34 cellular contexts compared by ENCODE assay signal in genomic region chr6:117518870-117519269, GRCh38.
"Had no signal": no experiment of that assay in that cellular context is flagged by ENCODE, and none has a peak within 500 bp of the region (broad histone marks: within the 10 kb centered on the region; RNA-seq: fewer than 3 reads in every experiment).

No MANE protein-coding gene starts in this region.

- H3K27ac ChIP-seq: adrenal gland, body of pancreas, brain microvascular endothelial cell, breast epithelium, coronary artery, VCaP had no signal

- H3K4me3 ChIP-seq: adrenal gland, body of pancreas, breast epithelium, coronary artery had no signal

- DNase-seq: activated B cell treated with CpG ODN at 0.5 μM for 24 hours; activated CD4-positive, alpha-beta memory T cell treated with anti-CD3 and anti-CD28 coated beads for 36 hours; activated CD4-positive, alpha-beta T cell treated with anti-CD3 and anti-CD28 coated beads for 4 hours; activated CD4-positive, alpha-beta T cell treated with anti-CD3 and anti-CD28 coated beads, Interleukin-2, amount 10 ng/mL, durations not matched to agents 24 days and 14 days; activated CD4-positive, alpha-beta T cell treated with anti-CD3 and anti-CD28 coated beads, Interleukin-2, amount 50 U/mL, for 1 hour; activated CD4-positive, alpha-beta T cell treated with anti-CD3 and anti-CD28 coated beads, Interleukin-2, amount 50 U/mL, for 4 hours; activated CD4-positive, CD25-positive, alpha-beta regulatory T cell treated with anti-CD3 and anti-CD28 coated beads, Interleukin-2, amount 50 U/mL, for 72 hours; activated CD8-positive, alpha-beta memory T cell treated with anti-CD3 and anti-CD28 coated beads, Interleukin-2, amount 50 U/mL, for 4 hours; activated CD8-positive, alpha-beta T cell treated with anti-CD3 and anti-CD28 coated beads for 36 hours; activated effector memory CD4-positive, alpha-beta T cell treated with anti-CD3 and anti-CD28 coated beads, Interleukin-2, amount 50 U/mL, for 16 hours; activated gamma-delta T cell treated with Interleukin-2 at 50 U/mL for 16 hours; activated naive CD4-positive, alpha-beta T cell; activated naive CD4-positive, alpha-beta T cell treated with anti-CD3 and anti-CD28 coated beads for 36 hours; activated naive CD4-positive, alpha-beta T cell treated with anti-CD3 and anti-CD28 coated beads, Interleukin-2, amount 50 U/mL, for 16 hours; activated naive CD8-positive, alpha-beta T cell treated with anti-CD3 and anti-CD28 coated beads for 36 hours; activated T-cell treated with anti-CD3 and anti-CD28 coated beads for 4 hours; activated T-cell treated with anti-CD3 and anti-CD28 coated beads, Interleukin-2, amount 50 U/mL, for 1 hour; activated T-cell treated with anti-CD3 and anti-CD28 coated beads, Interleukin-2, amount 50 U/mL, for 4 hours; activated T-cell treated with anti-CD3 and anti-CD28 coated beads, Interleukin-2, amount 50 U/mL, for 72 hours; adrenal gland; amniotic stem cell; aorta; body of pancreas; brain microvascular endothelial cell; central memory CD4-positive, alpha-beta T cell; T-helper 9 cell had no signal

- H3K9me3 ChIP-seq: adrenal gland, body of pancreas, breast epithelium had no signal

- FAIRE-seq: astrocyte, colon, TTC549 had no signal

- H3K4me1 ChIP-seq: adrenal gland, breast epithelium had no signal

- ATAC-seq: activated CD8-positive, alpha-beta T cell treated with anti-CD3 and anti-CD28 coated beads for 36 hours; activated naive CD4-positive, alpha-beta T cell treated with anti-CD3 and anti-CD28 coated beads, Interleukin-2, amount 50 U/mL, for 72 hours; activated T-cell treated with anti-CD3 and anti-CD28 coated beads, Interleukin-2, amount 50 U/mL, for 4 hours; activated T-cell treated with anti-CD3 and anti-CD28 coated beads, Interleukin-2, amount 50 U/mL, for 72 hours; activated T-helper 17 cell treated with anti-CD3 and anti-CD28 coated beads, Interleukin-2, amount 50 U/mL, for 72 hours; body of pancreas had no signal
